Comparison of ENCODE assay signal across 24 cellular contexts in the genomic region with DNA sequence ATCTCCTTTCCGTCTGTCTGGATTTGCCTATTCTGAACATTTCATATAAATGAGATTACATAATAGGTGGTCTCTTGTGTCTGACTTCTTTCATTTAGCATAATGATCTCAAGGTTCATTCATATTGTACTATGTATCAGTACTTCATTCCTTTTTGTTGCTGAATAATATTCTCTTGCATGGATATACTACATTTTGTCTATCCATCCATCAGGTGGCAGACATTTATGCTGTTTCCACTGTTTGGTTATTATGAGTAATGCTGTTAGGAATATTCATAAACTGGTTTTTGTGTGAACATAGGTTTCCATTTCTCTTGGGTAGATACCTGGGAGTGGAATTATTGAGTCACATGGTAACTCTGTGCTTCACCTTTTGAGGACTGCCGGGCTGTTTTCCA.
"Had no signal": no experiment of that assay in that cellular context is flagged by ENCODE, and none has a peak within 500 bp of the region (broad histone marks: within the 10 kb centered on the region; RNA-seq: fewer than 3 reads in every experiment).

No MANE protein-coding gene starts in this region.

- H3K4me3 Mint-ChIP-seq: endodermal cell; neural progenitor cell; stimulated activated naive B cell treated with anti-CD40 and anti-IgM and Interleukin-4, amounts not matched to agents 10 μg/mL and 1 μg/mL and 100 μg/mL, for 72 hours; stimulated activated naive CD8-positive, alpha-beta T cell treated with anti-CD3 and anti-CD28 coated beads, Interleukin-15, amount 100 ng/mL, for 72 hours had no signal

- H2AFZ ChIP-seq: neural progenitor cell had no signal

- H3K4me3 ChIP-seq: coronary artery, heart left ventricle, mucosa of descending colon, neural progenitor cell, ovary, right atrium auricular region, sigmoid colon, skin epidermis, testis, tibial nerve, upper lobe of right lung had no signal

- H3K27me3 Mint-ChIP-seq: stimulated activated naive CD8-positive, alpha-beta T cell treated with anti-CD3 and anti-CD28 coated beads, Interleukin-15, amount 100 ng/mL, for 72 hours had no signal

- H3K9me3 Mint-ChIP-seq: endodermal cell; naive thymus-derived CD8-positive, alpha-beta T cell; neural progenitor cell; stimulated activated naive B cell treated with anti-CD40 and anti-IgM and Interleukin-4, amounts not matched to agents 10 μg/mL and 1 μg/mL and 100 μg/mL, for 72 hours; stimulated activated naive CD8-positive, alpha-beta T cell treated with anti-CD3 and anti-CD28 coated beads, Interleukin-15, amount 100 ng/mL, for 72 hours had no signal

- H3K9ac ChIP-seq: neural progenitor cell had no signal

- H3K9me3 ChIP-seq: mucosa of descending colon, ovary, right atrium auricular region, sigmoid colon, testis, tibial nerve, upper lobe of right lung had no signal

- H3K4me1 Mint-ChIP-seq: endodermal cell; neural progenitor cell; stimulated activated naive B cell treated with anti-CD40 and anti-IgM and Interleukin-4, amounts not matched to agents 10 μg/mL and 1 μg/mL and 100 μg/mL, for 72 hours had no signal

- H3K27ac Mint-ChIP-seq: endodermal cell; neural progenitor cell; stimulated activated naive B cell treated with anti-CD40 and anti-IgM and Interleukin-4, amounts not matched to agents 10 μg/mL and 1 μg/mL and 100 μg/mL, for 72 hours; stimulated activated naive CD8-positive, alpha-beta T cell treated with anti-CD3 and anti-CD28 coated beads, Interleukin-15, amount 100 ng/mL, for 72 hours had no signal

- H3K27ac ChIP-seq: coronary artery, heart left ventricle, neural progenitor cell, ovary, right atrium auricular region, sigmoid colon, skin epidermis, testis, tibial nerve, upper lobe of right lung had no signal

- DNase-seq: effector CD4-positive, alpha-beta T cell; endodermal cell; erythroblast; heart left ventricle; hippocampal formation; kidney glomerular epithelial cell; mucosa of descending colon; naive thymus-derived CD8-positive, alpha-beta T cell; nucleus accumbens; ovary; sigmoid colon; stimulated activated CD4-positive, alpha-beta T cell treated with anti-CD3 and anti-CD28 coated beads, Interleukin-4, amount 100 ng/mL, for 4 hours; stimulated activated naive B cell treated with anti-CD40 and anti-IgM and Interleukin-4, amounts not matched to agents 10 μg/mL and 1 μg/mL and 100 μg/mL, for 72 hours; stimulated activated naive CD8-positive, alpha-beta T cell treated with anti-CD3 and anti-CD28 coated beads, Interleukin-15, amount 100 ng/mL, for 72 hours; testis; upper lobe of right lung had no signal

- H3K27me3 ChIP-seq: heart left ventricle, neural progenitor cell, ovary, right atrium auricular region, sigmoid colon, testis, tibial nerve, upper lobe of right lung had no signal

- H3K4me2 ChIP-seq: neural progenitor cell had no signal

- H3K4me1 ChIP-seq: heart left ventricle, neural progenitor cell, right atrium auricular region, sigmoid colon, testis, tibial nerve, upper lobe of right lung had no signal

- H3K36me3 Mint-ChIP-seq: naive thymus-derived CD8-positive, alpha-beta T cell; neural progenitor cell; stimulated activated naive B cell treated with anti-CD40 and anti-IgM and Interleukin-4, amounts not matched to agents 10 μg/mL and 1 μg/mL and 100 μg/mL, for 72 hours had no signal

- ATAC-seq: heart left ventricle; mucosa of descending colon; naive thymus-derived CD8-positive, alpha-beta T cell; stimulated activated naive B cell treated with anti-CD40 and anti-IgM and Interleukin-4, amounts not matched to agents 10 μg/mL and 1 μg/mL and 100 μg/mL, for 72 hours; stimulated activated naive CD8-positive, alpha-beta T cell treated with anti-CD3 and anti-CD28 coated beads, Interleukin-15, amount 100 ng/mL, for 72 hours; upper lobe of right lung had no signal

- H3K36me3 ChIP-seq: heart left ventricle, neural progenitor cell, ovary, right atrium auricular region, sigmoid colon, tibial nerve, upper lobe of right lung had no signal

- FAIRE-seq: endothelial cell of umbilical vein, frontal cortex, islet of Langerhans had no signal
